31 cellular contexts compared by ENCODE assay signal in the genomic region with DNA sequence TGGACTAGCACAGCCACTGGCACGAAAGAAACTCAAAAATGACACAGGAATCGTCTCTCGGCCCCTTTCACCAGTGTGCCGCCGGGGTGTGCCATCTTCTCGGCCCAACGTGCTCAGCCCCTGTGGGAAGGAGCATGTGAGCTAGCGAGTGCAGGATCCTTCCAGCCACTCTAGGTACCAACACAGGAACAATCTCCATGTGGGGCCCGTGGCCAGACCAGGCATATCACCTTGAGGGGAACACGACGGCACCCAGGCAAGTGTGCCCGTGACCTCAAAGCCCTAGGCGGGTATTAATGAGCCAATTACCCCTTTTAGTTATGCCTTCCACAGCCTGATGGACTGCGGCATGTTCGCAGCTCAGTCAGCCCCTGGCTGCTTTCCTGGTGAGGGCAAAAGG.
"Had no signal": no experiment of that assay in that cellular context is flagged by ENCODE, and none has a peak within 500 bp of the region (broad histone marks: within the 10 kb centered on the region; RNA-seq: fewer than 3 reads in every experiment).

No MANE protein-coding gene starts in this region.

- ATAC-seq: activated CD4-positive, alpha-beta T cell treated with anti-CD3 and anti-CD28 coated beads for 36 hours; activated CD8-positive, alpha-beta memory T cell treated with anti-CD3 and anti-CD28 coated beads, Interleukin-2, amount 10 ng/mL, durations not matched to agents 7 days and 5 days; activated CD8-positive, alpha-beta T cell treated with anti-CD3 and anti-CD28 coated beads, Interleukin-2, amount 10 ng/mL, durations not matched to agents 7 days and 5 days; activated naive CD8-positive, alpha-beta T cell treated with anti-CD3 and anti-CD28 coated beads, Interleukin-2, amount 50 U/mL, for 24 hours; body of pancreas; gastroesophageal sphincter had no signal

- H3K4me1 ChIP-seq: adrenal gland, body of pancreas, colonic mucosa, esophagus squamous epithelium, gastroesophageal sphincter had no signal

- H3K27ac Mint-ChIP-seq: activated CD4-positive, alpha-beta memory T cell treated with anti-CD3 and anti-CD28 coated beads for 36 hours; activated CD4-positive, alpha-beta T cell treated with anti-CD3 and anti-CD28 coated beads for 36 hours; activated CD4-positive, alpha-beta T cell treated with anti-CD3 and anti-CD28 coated beads, Interleukin-2, amount 10 ng/mL, durations not matched to agents 24 days and 14 days; activated CD8-positive, alpha-beta memory T cell treated with anti-CD3 and anti-CD28 coated beads, Interleukin-2, amount 10 ng/mL, durations not matched to agents 7 days and 5 days; activated CD8-positive, alpha-beta T cell treated with anti-CD3 and anti-CD28 coated beads, Interleukin-2, amount 10 ng/mL, durations not matched to agents 7 days and 5 days; activated naive CD4-positive, alpha-beta T cell treated with anti-CD3 and anti-CD28 coated beads for 36 hours; activated naive CD4-positive, alpha-beta T cell treated with anti-CD3 and anti-CD28 coated beads, Interleukin-2, amount 50 U/mL, for 24 hours; activated naive CD8-positive, alpha-beta T cell treated with anti-CD3 and anti-CD28 coated beads for 36 hours; activated naive CD8-positive, alpha-beta T cell treated with anti-CD3 and anti-CD28 coated beads, Interleukin-2, amount 50 U/mL, for 24 hours; activated T-helper 1 cell treated with anti-CD3 and anti-CD28 coated beads, Interleukin-12 subunit alpha, Interleukin-12 subunit beta, Interleukin-2, Interleukin-4 antibody, amounts not matched to agents 30 ng/mL and 10 ng/mL and 1 ng/mL, durations not matched to agents 14 hours and 24 hours and 36 hours; activated T-helper 2 cell treated with anti-CD3 and anti-CD28 coated beads, Interferon-gamma antibody, Interleukin-2, Interleukin-4, amounts not matched to agents 10 μg/mL and 5 μg/mL and 100 μg/mL, durations not matched to agents 14 hours and 24 hours and 36 hours had no signal

- H3K27ac ChIP-seq: adrenal gland, body of pancreas, colonic mucosa, epithelial cell of prostate, esophagus squamous epithelium, gastroesophageal sphincter, WERI-Rb-1 had no signal

- H3K27me3 ChIP-seq: adrenal gland, body of pancreas, colonic mucosa, esophagus squamous epithelium, gastroesophageal sphincter had no signal

- H3K36me3 ChIP-seq: adrenal gland, colonic mucosa, esophagus squamous epithelium, gastroesophageal sphincter, WERI-Rb-1 had no signal

- H3K4me3 ChIP-seq: adrenal gland, body of pancreas, colonic mucosa, esophagus squamous epithelium, gastroesophageal sphincter had no signal

- H3K9me3 ChIP-seq: adrenal gland, body of pancreas, colonic mucosa, esophagus squamous epithelium, gastroesophageal sphincter had no signal

- H3K27me3 Mint-ChIP-seq: activated CD4-positive, alpha-beta memory T cell treated with anti-CD3 and anti-CD28 coated beads for 36 hours; activated CD4-positive, alpha-beta T cell treated with anti-CD3 and anti-CD28 coated beads for 36 hours; activated CD4-positive, alpha-beta T cell treated with anti-CD3 and anti-CD28 coated beads, Interleukin-2, amount 10 ng/mL, durations not matched to agents 24 days and 14 days; activated CD8-positive, alpha-beta memory T cell treated with anti-CD3 and anti-CD28 coated beads, Interleukin-2, amount 10 ng/mL, durations not matched to agents 7 days and 5 days; activated naive CD4-positive, alpha-beta T cell treated with anti-CD3 and anti-CD28 coated beads, Interleukin-2, amount 50 U/mL, for 24 hours; activated naive CD8-positive, alpha-beta T cell treated with anti-CD3 and anti-CD28 coated beads for 36 hours; activated naive CD8-positive, alpha-beta T cell treated with anti-CD3 and anti-CD28 coated beads, Interleukin-2, amount 50 U/mL, for 24 hours had no signal

- H3K36me3 Mint-ChIP-seq: activated CD4-positive, alpha-beta memory T cell treated with anti-CD3 and anti-CD28 coated beads for 36 hours; activated CD8-positive, alpha-beta memory T cell treated with anti-CD3 and anti-CD28 coated beads, Interleukin-2, amount 10 ng/mL, durations not matched to agents 7 days and 5 days; activated naive CD4-positive, alpha-beta T cell treated with anti-CD3 and anti-CD28 coated beads, Interleukin-2, amount 50 U/mL, for 24 hours; activated naive CD8-positive, alpha-beta T cell treated with anti-CD3 and anti-CD28 coated beads for 36 hours had no signal

- H3K4me3 Mint-ChIP-seq: activated CD4-positive, alpha-beta memory T cell treated with anti-CD3 and anti-CD28 coated beads for 36 hours; activated CD4-positive, alpha-beta T cell treated with anti-CD3 and anti-CD28 coated beads for 36 hours; activated CD4-positive, alpha-beta T cell treated with anti-CD3 and anti-CD28 coated beads, Interleukin-2, amount 10 ng/mL, durations not matched to agents 24 days and 14 days; activated CD8-positive, alpha-beta memory T cell treated with anti-CD3 and anti-CD28 coated beads, Interleukin-2, amount 10 ng/mL, durations not matched to agents 7 days and 5 days; activated CD8-positive, alpha-beta T cell treated with anti-CD3 and anti-CD28 coated beads, Interleukin-2, amount 10 ng/mL, durations not matched to agents 7 days and 5 days; activated naive CD4-positive, alpha-beta T cell treated with anti-CD3 and anti-CD28 coated beads for 36 hours; activated naive CD4-positive, alpha-beta T cell treated with anti-CD3 and anti-CD28 coated beads, Interleukin-2, amount 50 U/mL, for 24 hours; activated naive CD8-positive, alpha-beta T cell treated with anti-CD3 and anti-CD28 coated beads for 36 hours; activated naive CD8-positive, alpha-beta T cell treated with anti-CD3 and anti-CD28 coated beads, Interleukin-2, amount 50 U/mL, for 24 hours; activated T-helper 1 cell treated with anti-CD3 and anti-CD28 coated beads, Interleukin-12 subunit alpha, Interleukin-12 subunit beta, Interleukin-2, Interleukin-4 antibody, amounts not matched to agents 30 ng/mL and 10 ng/mL and 1 ng/mL, durations not matched to agents 14 hours and 24 hours and 36 hours had no signal

- H3K9me3 Mint-ChIP-seq: activated naive CD4-positive, alpha-beta T cell treated with anti-CD3 and anti-CD28 coated beads for 36 hours; activated naive CD4-positive, alpha-beta T cell treated with anti-CD3 and anti-CD28 coated beads, Interleukin-2, amount 50 U/mL, for 24 hours; activated naive CD8-positive, alpha-beta T cell treated with anti-CD3 and anti-CD28 coated beads for 36 hours; activated naive CD8-positive, alpha-beta T cell treated with anti-CD3 and anti-CD28 coated beads, Interleukin-2, amount 50 U/mL, for 24 hours had no signal

- H3K4me1 Mint-ChIP-seq: activated CD4-positive, alpha-beta T cell treated with anti-CD3 and anti-CD28 coated beads for 36 hours; activated CD4-positive, alpha-beta T cell treated with anti-CD3 and anti-CD28 coated beads, Interleukin-2, amount 10 ng/mL, durations not matched to agents 24 days and 14 days; activated CD8-positive, alpha-beta memory T cell treated with anti-CD3 and anti-CD28 coated beads, Interleukin-2, amount 10 ng/mL, durations not matched to agents 7 days and 5 days; activated naive CD4-positive, alpha-beta T cell treated with anti-CD3 and anti-CD28 coated beads, Interleukin-2, amount 50 U/mL, for 24 hours; activated naive CD8-positive, alpha-beta T cell treated with anti-CD3 and anti-CD28 coated beads for 36 hours; activated naive CD8-positive, alpha-beta T cell treated with anti-CD3 and anti-CD28 coated beads, Interleukin-2, amount 50 U/mL, for 24 hours had no signal

- DNase-seq: activated CD4-positive, alpha-beta memory T cell treated with anti-CD3 and anti-CD28 coated beads for 36 hours; activated CD4-positive, alpha-beta T cell treated with anti-CD3 and anti-CD28 coated beads for 36 hours; activated CD4-positive, alpha-beta T cell treated with anti-CD3 and anti-CD28 coated beads, Interleukin-2, amount 10 ng/mL, durations not matched to agents 24 days and 14 days; activated CD4-positive, CD25-positive, alpha-beta regulatory T cell; activated CD4-positive, CD25-positive, alpha-beta regulatory T cell treated with anti-CD3 and anti-CD28 coated beads, Interleukin-2, amount 50 U/mL, for 72 hours; activated CD8-positive, alpha-beta memory T cell treated with anti-CD3 and anti-CD28 coated beads, Interleukin-2, amount 10 ng/mL, durations not matched to agents 7 days and 5 days; activated CD8-positive, alpha-beta memory T cell treated with anti-CD3 and anti-CD28 coated beads, Interleukin-2, amount 50 U/mL, for 4 hours; activated CD8-positive, alpha-beta T cell treated with anti-CD3 and anti-CD28 coated beads, Interleukin-2, amount 10 ng/mL, durations not matched to agents 7 days and 5 days; activated effector memory CD4-positive, alpha-beta T cell treated with anti-CD3 and anti-CD28 coated beads, Interleukin-2, amount 50 U/mL, for 16 hours; activated naive CD4-positive, alpha-beta T cell treated with anti-CD3 and anti-CD28 coated beads for 36 hours; activated naive CD8-positive, alpha-beta T cell treated with anti-CD3 and anti-CD28 coated beads for 36 hours; activated naive CD8-positive, alpha-beta T cell treated with anti-CD3 and anti-CD28 coated beads, Interleukin-2, amount 50 U/mL, for 24 hours; activated T-cell treated with anti-CD3 and anti-CD28 coated beads, Interleukin-2, amount 50 U/mL, for 1 hour; activated T-cell treated with anti-CD3 and anti-CD28 coated beads, Interleukin-2, amount 50 U/mL, for 48 hours; adrenal gland; amygdala; aorta; body of pancreas; caudate nucleus; cerebellar nuclear complex; colonic mucosa; effector CD8-positive, alpha-beta T cell; esophagus squamous epithelium; foreskin melanocyte; T-helper 2 cell; WERI-Rb-1 had no signal
